Comparison of ENCODE assay signal across 8 cellular contexts in genomic region chr2:85390941-85391669, GRCh38. TPM values are rescaled to one million over a fixed set of nuclear protein-coding genes. Genes with fewer than 3 reads are reported as not detected.
DNase-seq lines count a peak whose midpoint lies in the region; TF ChIP-seq lines count a peak whose summit lies in the region.

No MANE protein-coding gene starts in this region.

- H3F3A ChIP-seq in smooth muscle cell (ENCODE audit: low read depth) = no peaks in the 10 kb centered on the region

- H3K36me3 Mint-ChIP-seq in activated T-helper 1 cell treated with anti-CD3 and anti-CD28 coated beads, Interleukin-12 subunit alpha, Interleukin-12 subunit beta, Interleukin-2, Interleukin-4 antibody, amounts not matched to agents 30 ng/mL and 10 ng/mL and 1 ng/mL, durations not matched to agents 14 hours and 24 hours and 36 hours (ENCODE audit: low read depth) = peaks cover 19% of the 10 kb centered on the region

- no peaks in the 10 kb centered on the region for H3K9me3 ChIP-seq in smooth muscle cell (replicated peaks; ENCODE audit: low read depth)

- WGBS in smooth muscle cell (ENCODE audit: low lambda C conversion rate) = 85% methylated on average over 11 of the region's 11 CpGs

- peaks cover 21% of the 10 kb centered on the region for H3K4me1 Mint-ChIP-seq in activated T-helper 1 cell treated with anti-CD3 and anti-CD28 coated beads, Interleukin-12 subunit alpha, Interleukin-12 subunit beta, Interleukin-2, Interleukin-4 antibody, amounts not matched to agents 30 ng/mL and 10 ng/mL and 1 ng/mL, durations not matched to agents 14 hours and 24 hours and 36 hours (ENCODE audit: low read depth)

- TF ChIP-seq CTCF in smooth muscle cell (IDR thresholded peaks at IDR 0.05; ENCODE audit: borderline replicate concordance, insufficient read depth, poor library complexity, severe bottlenecking) = peak; percentile 46

- H4K20me1 ChIP-seq in smooth muscle cell (ENCODE audit: low read depth) = no peaks in the 10 kb centered on the region

- no peak overlapping the region for H3K4me3 ChIP-seq in smooth muscle cell

- no peaks in the 10 kb centered on the region for H3K27me3 Mint-ChIP-seq in activated T-helper 1 cell treated with anti-CD3 and anti-CD28 coated beads, Interleukin-12 subunit alpha, Interleukin-12 subunit beta, Interleukin-2, Interleukin-4 antibody, amounts not matched to agents 30 ng/mL and 10 ng/mL and 1 ng/mL, durations not matched to agents 14 hours and 24 hours and 36 hours (ENCODE audit: insufficient read depth)

- intact Hi-C loops in activated T-helper 1 cell treated with anti-CD3 and anti-CD28 coated beads, Interleukin-12 subunit alpha, Interleukin-12 subunit beta, Interleukin-2, Interleukin-4 antibody, amounts not matched to agents 30 ng/mL and 10 ng/mL and 1 ng/mL, durations not matched to agents 14 hours and 24 hours and 36 hours (cut with micrococcal nuclease) = loop anchor here (1.0 kb wide), 2 partner anchors 29 to 161 kb away; no protein-coding TSS in a partner anchor

- DNase-seq in NCI-H2227 (lab: John Stamatoyannopoulos, UW; ENCODE audit: unreplicated experiment) (peak; percentile 35), NCI-H2227 treated with DMSO at 0.1 percent for 48 hours (lab: John Stamatoyannopoulos, UW) (no peak), OCI-M1 (lab: John Stamatoyannopoulos, UW) (peak; percentile 62), germinal center (ENCODE audit: low spot score) (peak; percentile 72), smooth muscle cell (lab: John Stamatoyannopoulos, UW; ENCODE audit: unreplicated experiment) (no peak), NCI-H1105 (lab: John Stamatoyannopoulos, UW) (no peak), globus pallidus (ENCODE audit: low spot score) (no peak)
- DNase-seq in activated T-helper 1 cell treated with anti-CD3 and anti-CD28 coated beads, Interleukin-12 subunit alpha, Interleukin-12 subunit beta, Interleukin-2, Interleukin-4 antibody, amounts not matched to agents 30 ng/mL and 10 ng/mL and 1 ng/mL, durations not matched to agents 14 hours and 24 hours and 36 hours (ENCODE audit: low spot score) = peak; percentile 54

- H3K27ac Mint-ChIP-seq in activated T-helper 1 cell treated with anti-CD3 and anti-CD28 coated beads, Interleukin-12 subunit alpha, Interleukin-12 subunit beta, Interleukin-2, Interleukin-4 antibody, amounts not matched to agents 30 ng/mL and 10 ng/mL and 1 ng/mL, durations not matched to agents 14 hours and 24 hours and 36 hours = no peak overlapping the region

- H3K36me3 ChIP-seq in smooth muscle cell (ENCODE audit: low read depth) = no peaks in the 10 kb centered on the region

- H3K4me2 ChIP-seq in smooth muscle cell = no peak overlapping the region

- H2AFZ ChIP-seq in smooth muscle cell (ENCODE audit: low read depth) = no peak overlapping the region

- H3K9me3 Mint-ChIP-seq in activated T-helper 1 cell treated with anti-CD3 and anti-CD28 coated beads, Interleukin-12 subunit alpha, Interleukin-12 subunit beta, Interleukin-2, Interleukin-4 antibody, amounts not matched to agents 30 ng/mL and 10 ng/mL and 1 ng/mL, durations not matched to agents 14 hours and 24 hours and 36 hours = no peaks in the 10 kb centered on the region

- H3K4me3 Mint-ChIP-seq in activated T-helper 1 cell treated with anti-CD3 and anti-CD28 coated beads, Interleukin-12 subunit alpha, Interleukin-12 subunit beta, Interleukin-2, Interleukin-4 antibody, amounts not matched to agents 30 ng/mL and 10 ng/mL and 1 ng/mL, durations not matched to agents 14 hours and 24 hours and 36 hours = no peak overlapping the region

- H3K4me1 ChIP-seq in smooth muscle cell (ENCODE audit: low read depth) = no peaks in the 10 kb centered on the region

- no peak overlapping the region for H3K27ac ChIP-seq in smooth muscle cell (ENCODE audit: low read depth)

- no peaks in the 10 kb centered on the region for H3K27me3 ChIP-seq in smooth muscle cell (ENCODE audit: low read depth)

- H3K79me2 ChIP-seq in smooth muscle cell (ENCODE audit: low read depth) = no peaks in the 10 kb centered on the region

- no peak overlapping the region for H3K9ac ChIP-seq in smooth muscle cell (ENCODE audit: low read depth)

RNA-seq across cellular contexts. Expression of gene CAPG, which starts 19.1 kb away (rescaled TPM):
- 35.5 and 38.2 TPM in 2 replicates for total RNA-seq in activated T-helper 1 cell treated with anti-CD3 and anti-CD28 coated beads, Interleukin-12 subunit alpha, Interleukin-12 subunit beta, Interleukin-2, Interleukin-4 antibody, amounts not matched to agents 30 ng/mL and 10 ng/mL and 1 ng/mL, durations not matched to agents 14 hours and 24 hours and 36 hours
- total RNA-seq in smooth muscle cell = 50.1 and 51.6 TPM in 2 replicates
- polyA plus RNA-seq in smooth muscle cell = 96.2 and 183 TPM in 2 replicates

RNA-seq across cellular contexts. Expression of gene SH2D6, which starts 27.4 kb away (rescaled TPM):
- total RNA-seq in activated T-helper 1 cell treated with anti-CD3 and anti-CD28 coated beads, Interleukin-12 subunit alpha, Interleukin-12 subunit beta, Interleukin-2, Interleukin-4 antibody, amounts not matched to agents 30 ng/mL and 10 ng/mL and 1 ng/mL, durations not matched to agents 14 hours and 24 hours and 36 hours = 0.34 and 0.70 TPM in 2 replicates
- total RNA-seq in smooth muscle cell = not detected in 2 replicates
- polyA plus RNA-seq in smooth muscle cell = not detected in 2 replicates

RNA-seq across cellular contexts. Expression of gene ELMOD3, which starts 36.5 kb away (rescaled TPM):
- 13.8 and 15.9 TPM in 2 replicates for total RNA-seq in activated T-helper 1 cell treated with anti-CD3 and anti-CD28 coated beads, Interleukin-12 subunit alpha, Interleukin-12 subunit beta, Interleukin-2, Interleukin-4 antibody, amounts not matched to agents 30 ng/mL and 10 ng/mL and 1 ng/mL, durations not matched to agents 14 hours and 24 hours and 36 hours
- total RNA-seq in smooth muscle cell = 13.3 and 28.2 TPM in 2 replicates
- 15.2 and 16.4 TPM in 2 replicates for polyA plus RNA-seq in smooth muscle cell

RNA-seq across cellular contexts. Expression of gene RETSAT, which starts 36.8 kb away (rescaled TPM):
- total RNA-seq in activated T-helper 1 cell treated with anti-CD3 and anti-CD28 coated beads, Interleukin-12 subunit alpha, Interleukin-12 subunit beta, Interleukin-2, Interleukin-4 antibody, amounts not matched to agents 30 ng/mL and 10 ng/mL and 1 ng/mL, durations not matched to agents 14 hours and 24 hours and 36 hours = 23.4 and 25.9 TPM in 2 replicates
- total RNA-seq in smooth muscle cell = 24.1 and 29.9 TPM in 2 replicates
- polyA plus RNA-seq in smooth muscle cell = 17.9 and 20.6 TPM in 2 replicates

Comparison
In these comparisons a context has a peak if more than half of its experiments do, and no peak if none do; other contexts are left out.
1. DNase-seq: peak in NCI-H2227 (single experiment), OCI-M1 (single experiment), activated T-helper 1 cell treated with anti-CD3 and anti-CD28 coated beads, Interleukin-12 subunit alpha, Interleukin-12 subunit beta, Interleukin-2, Interleukin-4 antibody, amounts not matched to agents 30 ng/mL and 10 ng/mL and 1 ng/mL, durations not matched to agents 14 hours and 24 hours and 36 hours (single experiment) and germinal center (single experiment); none in NCI-H2227 treated with DMSO at 0.1 percent for 48 hours (single experiment), smooth muscle cell (single experiment), NCI-H1105 (single experiment) and globus pallidus (single experiment).